Comparison of ENCODE assay signal across 1 cellular context in genomic region chr3:72155391-72156064, GRCh38.
TF ChIP-seq lines count a peak whose summit lies in the region.

No MANE protein-coding gene starts in this region.

TF ChIP-seq in GM23338, 12 proteins besides CTCF, POLR2A, EP300 and RAD21 (continued from another document):
- TF ChIP-seq, protein P1, sequence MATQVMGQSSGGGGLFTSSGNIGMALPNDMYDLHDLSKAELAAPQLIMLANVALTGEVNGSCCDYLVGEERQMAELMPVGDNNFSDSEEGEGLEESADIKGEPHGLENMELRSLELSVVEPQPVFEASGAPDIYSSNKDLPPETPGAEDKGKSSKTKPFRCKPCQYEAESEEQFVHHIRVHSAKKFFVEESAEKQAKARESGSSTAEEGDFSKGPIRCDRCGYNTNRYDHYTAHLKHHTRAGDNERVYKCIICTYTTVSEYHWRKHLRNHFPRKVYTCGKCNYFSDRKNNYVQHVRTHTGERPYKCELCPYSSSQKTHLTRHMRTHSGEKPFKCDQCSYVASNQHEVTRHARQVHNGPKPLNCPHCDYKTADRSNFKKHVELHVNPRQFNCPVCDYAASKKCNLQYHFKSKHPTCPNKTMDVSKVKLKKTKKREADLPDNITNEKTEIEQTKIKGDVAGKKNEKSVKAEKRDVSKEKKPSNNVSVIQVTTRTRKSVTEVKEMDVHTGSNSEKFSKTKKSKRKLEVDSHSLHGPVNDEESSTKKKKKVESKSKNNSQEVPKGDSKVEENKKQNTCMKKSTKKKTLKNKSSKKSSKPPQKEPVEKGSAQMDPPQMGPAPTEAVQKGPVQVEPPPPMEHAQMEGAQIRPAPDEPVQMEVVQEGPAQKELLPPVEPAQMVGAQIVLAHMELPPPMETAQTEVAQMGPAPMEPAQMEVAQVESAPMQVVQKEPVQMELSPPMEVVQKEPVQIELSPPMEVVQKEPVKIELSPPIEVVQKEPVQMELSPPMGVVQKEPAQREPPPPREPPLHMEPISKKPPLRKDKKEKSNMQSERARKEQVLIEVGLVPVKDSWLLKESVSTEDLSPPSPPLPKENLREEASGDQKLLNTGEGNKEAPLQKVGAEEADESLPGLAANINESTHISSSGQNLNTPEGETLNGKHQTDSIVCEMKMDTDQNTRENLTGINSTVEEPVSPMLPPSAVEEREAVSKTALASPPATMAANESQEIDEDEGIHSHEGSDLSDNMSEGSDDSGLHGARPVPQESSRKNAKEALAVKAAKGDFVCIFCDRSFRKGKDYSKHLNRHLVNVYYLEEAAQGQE (IDR thresholded peaks at IDR 0.05; ENCODE audit: unreplicated experiment): no peak
- TF ChIP-seq POLR2AphosphoS5 (IDR thresholded peaks at IDR 0.05; ENCODE audit: low read depth) (no peak), ETS1 (IDR thresholded peaks at IDR 0.05) (no peak), CREB1 (CRISPR knock-in tag; IDR thresholded peaks at IDR 0.05; ENCODE audit: low read depth) (no peak), STAT1 (IDR thresholded peaks at IDR 0.05; ENCODE audit: unreplicated experiment) (no peak)
